ENCODE assay signal across 19 cellular contexts in the genomic region with DNA sequence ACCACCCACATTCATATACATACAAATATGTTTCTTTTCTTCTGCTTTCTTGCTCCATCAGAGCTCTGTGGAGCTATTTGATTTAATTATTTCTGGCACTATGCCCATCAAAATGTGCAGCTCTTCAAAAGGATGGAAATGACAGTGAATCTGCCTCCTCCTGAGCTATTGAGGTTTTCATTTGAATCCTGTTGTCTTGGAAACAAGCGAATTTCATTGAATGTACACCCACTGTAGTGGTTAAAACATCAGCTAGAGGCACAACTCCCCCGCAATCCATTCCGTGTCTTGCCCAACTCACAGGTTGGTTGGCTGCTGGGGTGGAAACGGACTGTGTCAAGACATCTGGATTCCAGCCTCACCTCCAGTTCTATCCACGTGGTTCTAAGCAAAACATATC.
DNase-seq lines count a peak whose midpoint lies in the region; ATAC-seq and TF ChIP-seq lines count a peak whose summit lies in the region.
"Had no signal": no experiment of that assay in that cellular context is flagged by ENCODE, and none has a peak within 500 bp of the region (broad histone marks: within the 10 kb centered on the region; RNA-seq: fewer than 3 reads in every experiment).

No MANE protein-coding gene starts in this region.

- ATAC-seq in right lobe of liver = no peak
- ATAC-seq: PC-3 had no signal

- BruUV-seq in mammary epithelial cell (replicated peaks; lab: Mats Ljungman, UMichigan) = no TSS peak

- TF ChIP-seq POLR2A in breast epithelium (IDR thresholded peaks at IDR 0.05) (no peak), right lobe of liver (IDR thresholded peaks at IDR 0.05) (no peak)

- H3K4me3 ChIP-seq in mammary epithelial cell (replicated peaks in 1 of 3; ENCODE audit: insufficient read depth in 1 of 3, low read depth in 2 of 3, low read length in 3 of 3) (no peak overlapping the region), breast epithelium (no peak overlapping the region), fibroblast of pulmonary artery (replicated peaks; ENCODE audit: low read depth, low read length) (no peak overlapping the region), right lobe of liver (no peak overlapping the region)

- H3K9ac ChIP-seq in mammary epithelial cell (ENCODE audit: insufficient read depth, low read length) = no peak overlapping the region

- H3K36me3 ChIP-seq in mammary epithelial cell (ENCODE audit: insufficient read depth, low read length) (no peaks in the 10 kb centered on the region), breast epithelium (no peaks in the 10 kb centered on the region), right lobe of liver (no peaks in the 10 kb centered on the region)

- H3K9me3 ChIP-seq in mammary epithelial cell (replicated peaks; ENCODE audit: insufficient read depth, low read length) (no peaks in the 10 kb centered on the region), breast epithelium (no peaks in the 10 kb centered on the region), right lobe of liver (no peaks in the 10 kb centered on the region)

- TF ChIP-seq CTCF in mammary epithelial cell (conservative IDR thresholded peaks at IDR 0.05 in 1 of 2, IDR thresholded peaks at IDR 0.05 in 1 of 2; ENCODE audit: extremely low read depth in 1 of 2, insufficient read depth in 1 of 2, low read depth in 1 of 2, low read length in 2 of 2) = no peak
- TF ChIP-seq CTCF in breast epithelium (IDR thresholded peaks at IDR 0.05) = no peak
- no peak for TF ChIP-seq CTCF in fibroblast of pulmonary artery (IDR thresholded peaks at IDR 0.05; ENCODE audit: low read length, missing control alignments)
- TF ChIP-seq CTCF in right lobe of liver (IDR thresholded peaks at IDR 0.05) = no peak

- DNase-seq in mammary epithelial cell (no peak), breast epithelium (ENCODE audit: low spot score in 2 of 2) (no peak), NCI-H226 (peak; percentile 59), fibroblast of pulmonary artery (ENCODE audit: low read depth) (peak; percentile 12), superior temporal gyrus (ENCODE audit: extremely low spot score) (peak; percentile 17), right lobe of liver (no peak), NCI-H187 treated with DMSO at 0.1 percent for 48 hours (lab: John Stamatoyannopoulos, UW) (no peak), 8988T (no peak)
- DNase-seq: H9, IMR-90, Karpas-422, NCI-H1092 treated with DMSO at 0.1 percent for 48 hours, NCI-H1930, NCI-H2171, PC-3, RPMI8226, SHP77 treated with DMSO at 0.1 percent for 48 hours, T-helper 1 cell had no signal

- H3K27ac ChIP-seq in mammary epithelial cell (ENCODE audit: insufficient read depth, low read depth, low read length) (no peak overlapping the region), breast epithelium (no peak overlapping the region), right lobe of liver (no peak overlapping the region)
- H3K27ac ChIP-seq: C4-2B had no signal

- no peaks in the 10 kb centered on the region for H3K27me3 ChIP-seq in mammary epithelial cell (ENCODE audit: insufficient read depth, low read length)
- H3K27me3 ChIP-seq in breast epithelium = no peaks in the 10 kb centered on the region
- H3K27me3 ChIP-seq in right lobe of liver = no peaks in the 10 kb centered on the region

- H3K4me1 ChIP-seq in mammary epithelial cell (ENCODE audit: insufficient read depth, low read length) (no peaks in the 10 kb centered on the region), breast epithelium (no peaks in the 10 kb centered on the region), right lobe of liver (no peaks in the 10 kb centered on the region)

- dilution Hi-C loops in mammary epithelial cell (cut with HindIII; ENCODE audit: low sequenced_read_pairs) = no loop called here

- in situ Hi-C loops in mammary epithelial cell (cut with MboI; ENCODE audit: low sequenced_read_pairs in 2 of 2) = no loop called here

- no peaks in the 10 kb centered on the region for H4K20me1 ChIP-seq in mammary epithelial cell (ENCODE audit: insufficient read depth, low read length)

- H3K4me2 ChIP-seq in mammary epithelial cell (ENCODE audit: insufficient read depth, low read depth, low read length) = no peak overlapping the region

- H3K79me2 ChIP-seq in mammary epithelial cell (ENCODE audit: insufficient read depth, low read length) = no peaks in the 10 kb centered on the region

- H2AFZ ChIP-seq in mammary epithelial cell (ENCODE audit: low read depth, low read length) = peak overlapping the region; percentile 2

- CTCF ChIA-PET in mammary epithelial cell (lab: Charles Lee; ENCODE audit: low non-redundant PET) = no interaction called here

- intact Hi-C loops in mammary epithelial cell (cut with micrococcal nuclease) = no loop called here
- intact Hi-C loops in breast epithelium (cut with DNase I; ENCODE audit: low total_unique reads) = no loop called here
- intact Hi-C loops in right lobe of liver (cut with DNase I) = no loop called here

- WGBS in mammary epithelial cell (ENCODE audit: low coverage, missing lambda C conversion rate) = 7% methylated on average over 5 of the region's 5 CpGs
- 22% methylated on average over 3 of the region's 5 CpGs for WGBS in right lobe of liver (ENCODE audit: insufficient coverage, low coverage, low lambda C conversion rate, missing lambda C conversion rate)

Comparison
In these comparisons a context has a peak if more than half of its experiments do, and no peak if none do; other contexts are left out.
1. DNase-seq: peak in NCI-H226 (single experiment), fibroblast of pulmonary artery (single experiment) and superior temporal gyrus (single experiment); none in mammary epithelial cell (single experiment), breast epithelium (0 of 2), right lobe of liver (0 of 3), NCI-H187 treated with DMSO at 0.1 percent for 48 hours (single experiment) and 8988T (single experiment).